ENCODE assay signal across 17 cellular contexts in genomic region chr14:100577986-100578431, GRCh38. TPM values are rescaled to one million over a fixed set of nuclear protein-coding genes. Genes with fewer than 3 reads are reported as not detected.
A peak's percentile ranks its signal among the peaks of the same experiment; 100 is the strongest.
DNase-seq lines count a peak whose midpoint lies in the region; ATAC-seq and TF ChIP-seq lines count a peak whose summit lies in the region.
"Had no signal": no experiment of that assay in that cellular context is flagged by ENCODE, and none has a peak within 500 bp of the region (broad histone marks: within the 10 kb centered on the region; RNA-seq: fewer than 3 reads in every experiment).

No MANE protein-coding gene starts in this region.

- H3K4me1 ChIP-seq in left ventricle myocardium inferior: no peaks in the 10 kb centered on the region
- H3K4me1 ChIP-seq in psoas muscle: no peaks in the 10 kb centered on the region

- H3K9me3 Mint-ChIP-seq in activated naive CD4-positive, alpha-beta T cell treated with anti-CD3 and anti-CD28 coated beads for 36 hours: no peaks in the 10 kb centered on the region
- H3K9me3 Mint-ChIP-seq: CD4-positive, CD25-positive, alpha-beta regulatory T cell had no signal

- peak; percentile 3 for DNase-seq in activated naive CD4-positive, alpha-beta T cell treated with anti-CD3 and anti-CD28 coated beads, Interleukin-2, amount 50 U/mL, for 16 hours
- no peak for DNase-seq in activated naive CD4-positive, alpha-beta T cell treated with anti-CD3 and anti-CD28 coated beads for 36 hours
- DNase-seq in RWPE1 (ENCODE audit: low spot score): no peak
- peak; percentile 9 for DNase-seq in left ventricle myocardium inferior
- peak; percentile 13 to 33 for DNase-seq in psoas muscle
- no peak for DNase-seq in activated gamma-delta T cell treated with Interleukin-2 at 50 U/mL for 16 hours
- DNase-seq in 8988T: no peak
- DNase-seq in D341Med (ENCODE audit: low spot score): no peak
- DNase-seq: CD4-positive, CD25-positive, alpha-beta regulatory T cell; DMS79; GDM1; KBM-7; NCI-H146; NCI-H226; NCI-H69; NK-92 treated with Interleukin-12 subunit alpha and Interleukin-12 subunit beta, amount 100 ng/mL, for 24 hours had no signal

- H3K4me3 ChIP-seq in left ventricle myocardium inferior (no peak overlapping the region), psoas muscle (no peak overlapping the region)
- H3K4me3 ChIP-seq: GM23248 had no signal

- H3K36me3 ChIP-seq in left ventricle myocardium inferior (no peaks in the 10 kb centered on the region), psoas muscle (ENCODE audit: insufficient read depth in 1 of 2, low read depth in 1 of 2) (no peaks in the 10 kb centered on the region)

- no peak for ATAC-seq in psoas muscle

- no peaks in the 10 kb centered on the region for H3K36me3 Mint-ChIP-seq in activated naive CD4-positive, alpha-beta T cell treated with anti-CD3 and anti-CD28 coated beads for 36 hours (ENCODE audit: low read depth)
- H3K36me3 Mint-ChIP-seq: CD4-positive, CD25-positive, alpha-beta regulatory T cell had no signal

- no peaks in the 10 kb centered on the region for H3K27me3 Mint-ChIP-seq in activated naive CD4-positive, alpha-beta T cell treated with anti-CD3 and anti-CD28 coated beads for 36 hours (ENCODE audit: low read depth)
- H3K27me3 Mint-ChIP-seq: CD4-positive, CD25-positive, alpha-beta regulatory T cell had no signal

- H3K27ac ChIP-seq in RWPE1 (0 out of 2 replicates have a peak overlapping the region, but pooled peaks have one; percentile 10), left ventricle myocardium inferior (replicated peaks) (no peak overlapping the region), psoas muscle (no peak overlapping the region)
- H3K27ac ChIP-seq: GM23248 had no signal

- CTCF ChIA-PET in activated naive CD4-positive, alpha-beta T cell treated with anti-CD3 and anti-CD28 coated beads for 36 hours (lab: Charles Lee): no interaction called here
- CTCF ChIA-PET in RWPE1 (lab: Yijun Ruan, JAX): no interaction called here

- POLR2A ChIA-PET in RWPE1 (lab: Yijun Ruan, JAX; ENCODE audit: low non-redundant PET): no interaction called here

- H3K4me3 Mint-ChIP-seq in activated naive CD4-positive, alpha-beta T cell treated with anti-CD3 and anti-CD28 coated beads for 36 hours: no peak overlapping the region
- H3K4me3 Mint-ChIP-seq: CD4-positive, CD25-positive, alpha-beta regulatory T cell had no signal

- intact Hi-C loops in activated naive CD4-positive, alpha-beta T cell treated with anti-CD3 and anti-CD28 coated beads for 36 hours (cut with micrococcal nuclease): no loop called here
- intact Hi-C loops in left ventricle myocardium inferior (cut with micrococcal nuclease): no loop called here
- intact Hi-C loops in psoas muscle (cut with DNase I): no loop called here

- H3K27ac Mint-ChIP-seq in activated naive CD4-positive, alpha-beta T cell treated with anti-CD3 and anti-CD28 coated beads for 36 hours: no peak overlapping the region

- no peaks in the 10 kb centered on the region for H3K4me1 Mint-ChIP-seq in activated naive CD4-positive, alpha-beta T cell treated with anti-CD3 and anti-CD28 coated beads for 36 hours (ENCODE audit: low read depth)
- H3K4me1 Mint-ChIP-seq: CD4-positive, CD25-positive, alpha-beta regulatory T cell had no signal

- 82 to 84% (median 82%) methylated on average over 8 of the region's 8 CpGs for WGBS in psoas muscle, 3 donors

- H3K27me3 ChIP-seq in left ventricle myocardium inferior (ENCODE audit: low read depth) (peaks cover 34% of the 10 kb centered on the region), psoas muscle (ENCODE audit: insufficient read depth in 3 of 3, low read length in 2 of 3) (peaks cover 0 to 12% (median 0%) of the 10 kb centered on the region in 3 donors)

- TF ChIP-seq CTCF in RWPE1 (conservative IDR thresholded peaks at IDR 0.05; ENCODE audit: low read depth) (no peak), left ventricle myocardium inferior (IDR thresholded peaks at IDR 0.05; ENCODE audit: borderline replicate concordance) (no peak), psoas muscle (IDR thresholded peaks at IDR 0.05) (no peak)

- peaks cover 9% of the 10 kb centered on the region for H3K9me3 ChIP-seq in left ventricle myocardium inferior (replicated peaks)
- H3K9me3 ChIP-seq in psoas muscle: no peaks in the 10 kb centered on the region

RNA-seq across cellular contexts. Expression of gene BEGAIN, which starts 9.2 kb away (rescaled TPM):
- total RNA-seq in activated naive CD4-positive, alpha-beta T cell treated with anti-CD3 and anti-CD28 coated beads for 36 hours: 1 to 10 TPM; 5.0 to 5.6 TPM
- total RNA-seq in left ventricle myocardium inferior (1.9 TPM), psoas muscle (1 to 10 TPM in 2 of 4 donors, under 1 TPM in 2; 0.13 to 1.0 (median 0.91) TPM)
- under 1 TPM in 2 of 3 donors, not detected in 1; 0.08 to 0.14 TPM for polyA plus RNA-seq in psoas muscle

Comparison
In these comparisons a context has a peak if more than half of its experiments do, and no peak if none do; other contexts are left out.
1. DNase-seq: peak in activated naive CD4-positive, alpha-beta T cell treated with anti-CD3 and anti-CD28 coated beads, Interleukin-2, amount 50 U/mL, for 16 hours (single experiment), left ventricle myocardium inferior (single experiment) and psoas muscle (2 of 2); none in activated naive CD4-positive, alpha-beta T cell treated with anti-CD3 and anti-CD28 coated beads for 36 hours (single experiment), RWPE1 (single experiment), activated gamma-delta T cell treated with Interleukin-2 at 50 U/mL for 16 hours (single experiment), 8988T (single experiment) and D341Med (single experiment).